Comparison of ENCODE assay signal across 1 cellular context in genomic region chr10:122132331-122132755, GRCh38.
A peak's percentile ranks its signal among the peaks of the same experiment; 100 is the strongest.
TF ChIP-seq lines count a peak whose summit lies in the region.

No MANE protein-coding gene starts in this region.

TF ChIP-seq in H1, 55 proteins besides CTCF, POLR2A, EP300 and RAD21 (continued from another document):
- peak; percentile 88; the same call in 1 of the 2 replicates for TF ChIP-seq RBBP5 (IDR thresholded peaks at IDR 0.05; ENCODE audit: borderline replicate concordance, low read depth, low read length)
- peak; percentile 55 for TF ChIP-seq ASH2L (IDR thresholded peaks at IDR 0.05; ENCODE audit: low read length)
TF ChIP-seq in H1: peak in this region for 2.
